In the genomic region with DNA sequence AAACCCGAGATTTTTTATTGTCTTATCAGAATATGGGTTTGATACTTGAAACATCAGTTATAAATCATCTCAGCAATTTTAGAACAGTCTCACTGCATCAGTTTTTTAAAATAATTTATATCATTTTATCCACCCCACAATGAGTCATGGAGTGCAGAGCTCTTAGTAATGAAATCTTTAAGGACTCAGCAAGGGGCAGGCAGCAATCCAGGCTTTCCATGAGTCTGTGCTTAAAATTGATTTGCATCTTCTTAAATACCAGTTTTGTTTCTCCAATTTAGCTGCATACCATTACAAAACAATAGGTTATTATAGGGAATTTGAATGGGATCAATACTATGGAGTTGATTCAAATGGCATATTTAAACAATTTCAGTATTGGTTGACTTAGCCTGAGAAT, we compare ENCODE assay signal across 23 cellular contexts.
A peak's percentile ranks its signal among the peaks of the same experiment; 100 is the strongest.
DNase-seq lines count a peak whose midpoint lies in the region; ATAC-seq, FAIRE-seq and TF ChIP-seq lines count a peak whose summit lies in the region.
"Had no signal": no experiment of that assay in that cellular context is flagged by ENCODE, and none has a peak within 500 bp of the region (broad histone marks: within the 10 kb centered on the region; RNA-seq: fewer than 3 reads in every experiment).

No MANE protein-coding gene starts in this region.

- no peak overlapping the region for H4K5ac ChIP-seq in mesendoderm (ENCODE audit: low read length)

- H3K9me3 ChIP-seq in HUES64 (ENCODE audit: insufficient read depth, low read depth, low read length) = peaks cover 8% of the 10 kb centered on the region
- H3K9me3 ChIP-seq in breast epithelium = no peaks in the 10 kb centered on the region
- H3K9me3 ChIP-seq: SK-N-SH had no signal

- no peak overlapping the region for H2BK5ac ChIP-seq in mesendoderm (ENCODE audit: low read length)

- H3K27me3 ChIP-seq in HUES64 (ENCODE audit: insufficient read depth, low read length) (no peaks in the 10 kb centered on the region), mesendoderm (ENCODE audit: insufficient read depth, low read length, poor library complexity) (no peaks in the 10 kb centered on the region), breast epithelium (no peaks in the 10 kb centered on the region)
- H3K27me3 ChIP-seq: BLaER1 had no signal

- no peak overlapping the region for H2BK120ac ChIP-seq in mesendoderm (ENCODE audit: low read depth, low read length)

- WGBS in HUES64 = 100% methylated on average over 1 of the region's 1 CpG
- no CpG with 5 or more reads among the region's 1 CpG for WGBS in mesendoderm (ENCODE audit: extremely low coverage, insufficient coverage, low lambda C conversion rate)

- no peak overlapping the region for H3K4ac ChIP-seq in mesendoderm (ENCODE audit: low read depth, low read length)

- no peak overlapping the region for H3K23ac ChIP-seq in mesendoderm (ENCODE audit: low read length)

- DNase-seq in A172 (ENCODE audit: low spot score) (peak; percentile 42), astrocyte of the hippocampus (ENCODE audit: low read depth, low spot score) (peak; percentile 69), mesendoderm (peak; percentile 4), urothelium cell line (ENCODE audit: low spot score) (no peak), breast epithelium (ENCODE audit: low spot score in 2 of 2) (no peak)
- DNase-seq: ACHN; CD4-positive, CD25-positive, alpha-beta regulatory T cell; H7; NCI-H1105; NCI-H1436 treated with DMSO at 0.1 percent for 48 hours; NCI-H1930; NCI-H446; NCI-H526; NCI-H82; NK-92 treated with Interleukin-12 subunit alpha and Interleukin-12 subunit beta, amount 100 ng/mL, for 24 hours; PC-3; SK-N-SH had no signal

- H3K9ac ChIP-seq in HUES64 (ENCODE audit: low read depth, low read length) (no peak overlapping the region), mesendoderm (ENCODE audit: low read length) (no peak overlapping the region)
- H3K9ac ChIP-seq: BLaER1, KMS-11, SK-N-SH had no signal

- no peak for TF ChIP-seq CTCF in breast epithelium (IDR thresholded peaks at IDR 0.05)

- H3K27ac ChIP-seq in HUES64 (ENCODE audit: low read depth, low read length) = peak overlapping the region; percentile 57; the same call in 1 of the 2 replicates
- no peak overlapping the region for H3K27ac ChIP-seq in mesendoderm (ENCODE audit: low read depth, low read length)
- no peak overlapping the region for H3K27ac ChIP-seq in breast epithelium
- H3K27ac ChIP-seq: 22Rv1, BLaER1, KMS-11 had no signal

- H3K4me3 ChIP-seq in HUES64 (ENCODE audit: low read length) (no peak overlapping the region), mesendoderm (ENCODE audit: low read length) (no peak overlapping the region), breast epithelium (no peak overlapping the region)
- H3K4me3 ChIP-seq: BLaER1 had no signal

- intact Hi-C loops in breast epithelium (cut with DNase I; ENCODE audit: low total_unique reads) = no loop called here

- peaks cover 38% of the 10 kb centered on the region for H3K4me1 ChIP-seq in HUES64 (ENCODE audit: insufficient read depth, low read length)
- no peaks in the 10 kb centered on the region for H3K4me1 ChIP-seq in mesendoderm (ENCODE audit: control insufficient read depth, low read depth, low read length)
- no peaks in the 10 kb centered on the region for H3K4me1 ChIP-seq in breast epithelium
- H3K4me1 ChIP-seq: BLaER1 had no signal

- H3K79me2 ChIP-seq in mesendoderm (ENCODE audit: control insufficient read depth, insufficient read depth, low read length) = no peaks in the 10 kb centered on the region

- no peak overlapping the region for H3K4me2 ChIP-seq in mesendoderm (ENCODE audit: low read length)
- H3K4me2 ChIP-seq: BLaER1, KMS-11, SK-N-SH had no signal

- no peak overlapping the region for H2AK5ac ChIP-seq in mesendoderm (ENCODE audit: low read length)

- no peak for FAIRE-seq in urothelium cell line (lab: Jason Lieb, UNC)
- FAIRE-seq: D721Med had no signal

- H3K56ac ChIP-seq in mesendoderm (ENCODE audit: low read length) = no peak overlapping the region

- H3K79me1 ChIP-seq in mesendoderm (ENCODE audit: low read length) = no peaks in the 10 kb centered on the region

- H4K8ac ChIP-seq in mesendoderm (ENCODE audit: low read depth, low read length) = no peak overlapping the region

- H3K18ac ChIP-seq in mesendoderm (ENCODE audit: low read length) = no peak overlapping the region

- no peak for TF ChIP-seq POLR2A in breast epithelium (IDR thresholded peaks at IDR 0.05)

- no peak for ATAC-seq in HG02870 (IDR thresholded peaks at IDR 0.05; ENCODE audit: unreplicated experiment)
- ATAC-seq: PC-3 had no signal

- no peak overlapping the region for H2BK15ac ChIP-seq in mesendoderm (replicated peaks; ENCODE audit: low read depth)

- no peaks in the 10 kb centered on the region for H3K36me3 ChIP-seq in HUES64 (ENCODE audit: insufficient read depth, low read length)
- no peaks in the 10 kb centered on the region for H3K36me3 ChIP-seq in mesendoderm (ENCODE audit: control insufficient read depth, insufficient read depth, low read length)
- no peaks in the 10 kb centered on the region for H3K36me3 ChIP-seq in breast epithelium
- H3K36me3 ChIP-seq: BLaER1 had no signal

Comparison
In these comparisons a context has a peak if more than half of its experiments do, and no peak if none do; other contexts are left out.
1. DNase-seq: peak in A172 (single experiment), astrocyte of the hippocampus (single experiment) and mesendoderm (single experiment); none in urothelium cell line (single experiment) and breast epithelium (0 of 2).